In the genomic region with DNA sequence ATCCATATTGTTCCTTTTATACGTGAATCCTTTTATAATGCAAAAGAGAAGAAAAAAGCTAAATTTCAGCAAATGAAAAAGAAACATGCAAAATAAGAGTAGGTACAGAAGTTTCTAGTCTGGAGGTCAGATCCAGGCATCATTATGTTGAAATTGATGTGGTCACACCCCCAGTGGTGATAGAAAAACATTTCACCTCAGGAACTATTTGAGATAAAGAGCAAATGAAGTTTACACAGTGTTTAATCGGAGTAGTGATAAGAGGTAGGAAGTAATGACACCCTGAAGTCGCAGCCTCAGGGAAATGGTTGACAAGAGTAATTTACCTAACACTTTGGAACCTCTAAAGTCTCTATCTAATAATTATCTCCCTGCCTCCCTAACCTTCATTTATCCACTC, we compare ENCODE assay signal across 22 cellular contexts.
DNase-seq lines count a peak whose midpoint lies in the region; TF ChIP-seq lines count a peak whose summit lies in the region.
"Had no signal": no experiment of that assay in that cellular context is flagged by ENCODE, and none has a peak within 500 bp of the region (broad histone marks: within the 10 kb centered on the region; RNA-seq: fewer than 3 reads in every experiment).

No MANE protein-coding gene starts in this region.

- DNase-seq in activated CD4-positive, alpha-beta T cell treated with anti-CD3 and anti-CD28 coated beads, Interleukin-2, amount 10 ng/mL, durations not matched to agents 7 days and 5 days = no peak
- no peak for DNase-seq in activated CD4-positive, alpha-beta T cell treated with anti-CD3 and anti-CD28 coated beads, Interleukin-2, amount 50 U/mL, for 48 hours
- peak; percentile 38 for DNase-seq in NAMALWA (ENCODE audit: low spot score)
- DNase-seq in NCI-H748 (lab: John Stamatoyannopoulos, UW; ENCODE audit: unreplicated experiment) = peak; percentile 91
- no peak for DNase-seq in progenitor cell of endocrine pancreas (ENCODE audit: low spot score, unreplicated experiment)
- no peak for DNase-seq in HPDE6-E6E7 (ENCODE audit: extremely low spot score)
- no peak for DNase-seq in stimulated activated CD4-positive, alpha-beta T cell treated with anti-CD3 and anti-CD28 coated beads, Interleukin-2, amount 100 ng/mL, for 48 hours
- DNase-seq in kidney tubule cell (ENCODE audit: low spot score) = no peak
- DNase-seq: activated CD4-positive, alpha-beta memory T cell treated with anti-CD3 and anti-CD28 coated beads for 36 hours; activated CD8-positive, alpha-beta memory T cell treated with anti-CD3 and anti-CD28 coated beads, Interleukin-2, amount 50 U/mL, for 48 hours; activated naive CD4-positive, alpha-beta T cell treated with anti-CD3 and anti-CD28 coated beads for 36 hours; body of pancreas; Caco-2; dermis blood vessel endothelial cell; gastrocnemius medialis; KG1; kidney; NCI-H2029 treated with DMSO at 0.1 percent for 48 hours; NCI-H345; small intestine; stimulated activated naive CD8-positive, alpha-beta T cell treated with anti-CD3 and anti-CD28 coated beads, Interleukin-15, Interleukin-2, amounts not matched to agents 100 U/mL and 50 U/mL, for 24 hours had no signal

- no peak overlapping the region for H3K4me3 Mint-ChIP-seq in activated CD4-positive, alpha-beta T cell treated with anti-CD3 and anti-CD28 coated beads, Interleukin-2, amount 10 ng/mL, durations not matched to agents 7 days and 5 days
- H3K4me3 Mint-ChIP-seq in progenitor cell of endocrine pancreas (ENCODE audit: low read depth) = no peak overlapping the region
- H3K4me3 Mint-ChIP-seq: activated CD4-positive, alpha-beta memory T cell treated with anti-CD3 and anti-CD28 coated beads for 36 hours; activated naive CD4-positive, alpha-beta T cell treated with anti-CD3 and anti-CD28 coated beads for 36 hours; T-helper 1 cell treated with Interleukin-12 subunit alpha and Interleukin-12 subunit beta and Interleukin-4 antibody, amounts not matched to agents 30 μg/mL and 1 μg/mL, for 36 hours had no signal

- peak overlapping the region; percentile 25 for H3K27ac Mint-ChIP-seq in activated CD4-positive, alpha-beta T cell treated with anti-CD3 and anti-CD28 coated beads, Interleukin-2, amount 10 ng/mL, durations not matched to agents 7 days and 5 days
- H3K27ac Mint-ChIP-seq in progenitor cell of endocrine pancreas = no peak overlapping the region
- H3K27ac Mint-ChIP-seq: activated CD4-positive, alpha-beta memory T cell treated with anti-CD3 and anti-CD28 coated beads for 36 hours; activated naive CD4-positive, alpha-beta T cell treated with anti-CD3 and anti-CD28 coated beads for 36 hours; T-helper 1 cell treated with Interleukin-12 subunit alpha and Interleukin-12 subunit beta and Interleukin-4 antibody, amounts not matched to agents 30 μg/mL and 1 μg/mL, for 36 hours had no signal

- no peaks in the 10 kb centered on the region for H3K27me3 Mint-ChIP-seq in activated CD4-positive, alpha-beta T cell treated with anti-CD3 and anti-CD28 coated beads, Interleukin-2, amount 10 ng/mL, durations not matched to agents 7 days and 5 days
- peaks cover 17% of the 10 kb centered on the region for H3K27me3 Mint-ChIP-seq in progenitor cell of endocrine pancreas
- H3K27me3 Mint-ChIP-seq: activated CD4-positive, alpha-beta memory T cell treated with anti-CD3 and anti-CD28 coated beads for 36 hours had no signal

- peak; percentile 38 for TF ChIP-seq CTCF in progenitor cell of endocrine pancreas (IDR thresholded peaks at IDR 0.05; ENCODE audit: unreplicated experiment)

- POLR2A ChIA-PET in activated CD4-positive, alpha-beta T cell treated with anti-CD3 and anti-CD28 coated beads, Interleukin-2, amount 10 ng/mL, durations not matched to agents 7 days and 5 days (lab: Charles Lee) = no interaction called here

- CTCF ChIA-PET in activated CD4-positive, alpha-beta T cell treated with anti-CD3 and anti-CD28 coated beads, Interleukin-2, amount 10 ng/mL, durations not matched to agents 7 days and 5 days (lab: Charles Lee) = no interaction called here

- peaks cover 10% of the 10 kb centered on the region for H3K36me3 Mint-ChIP-seq in activated CD4-positive, alpha-beta T cell treated with anti-CD3 and anti-CD28 coated beads, Interleukin-2, amount 10 ng/mL, durations not matched to agents 7 days and 5 days (ENCODE audit: low read depth)
- no peaks in the 10 kb centered on the region for H3K36me3 Mint-ChIP-seq in progenitor cell of endocrine pancreas (ENCODE audit: insufficient read depth)
- H3K36me3 Mint-ChIP-seq: activated CD4-positive, alpha-beta memory T cell treated with anti-CD3 and anti-CD28 coated beads for 36 hours had no signal

- H3K9me3 Mint-ChIP-seq in activated CD4-positive, alpha-beta T cell treated with anti-CD3 and anti-CD28 coated beads, Interleukin-2, amount 10 ng/mL, durations not matched to agents 7 days and 5 days = peaks cover under 1% of the 10 kb centered on the region
- H3K9me3 Mint-ChIP-seq in progenitor cell of endocrine pancreas (ENCODE audit: low read depth) = peaks cover 3% of the 10 kb centered on the region
- H3K9me3 Mint-ChIP-seq: activated CD4-positive, alpha-beta memory T cell treated with anti-CD3 and anti-CD28 coated beads for 36 hours; activated naive CD4-positive, alpha-beta T cell treated with anti-CD3 and anti-CD28 coated beads for 36 hours; T-helper 1 cell treated with Interleukin-12 subunit alpha and Interleukin-12 subunit beta and Interleukin-4 antibody, amounts not matched to agents 30 μg/mL and 1 μg/mL, for 36 hours had no signal

- peaks cover 27% of the 10 kb centered on the region for H3K4me1 Mint-ChIP-seq in activated CD4-positive, alpha-beta T cell treated with anti-CD3 and anti-CD28 coated beads, Interleukin-2, amount 10 ng/mL, durations not matched to agents 7 days and 5 days
- peaks cover 10% of the 10 kb centered on the region for H3K4me1 Mint-ChIP-seq in progenitor cell of endocrine pancreas (ENCODE audit: low read depth)

Comparison
In these comparisons a context has a peak if more than half of its experiments do, and no peak if none do; other contexts are left out.
1. DNase-seq: peak in NAMALWA (single experiment) and NCI-H748 (single experiment); none in activated CD4-positive, alpha-beta T cell treated with anti-CD3 and anti-CD28 coated beads, Interleukin-2, amount 10 ng/mL, durations not matched to agents 7 days and 5 days (single experiment), activated CD4-positive, alpha-beta T cell treated with anti-CD3 and anti-CD28 coated beads, Interleukin-2, amount 50 U/mL, for 48 hours (0 of 2), progenitor cell of endocrine pancreas (single experiment), HPDE6-E6E7 (single experiment), stimulated activated CD4-positive, alpha-beta T cell treated with anti-CD3 and anti-CD28 coated beads, Interleukin-2, amount 100 ng/mL, for 48 hours (0 of 2) and kidney tubule cell (single experiment).